Comparison of ENCODE assay signal across 25 cellular contexts in genomic region chr2:132449868-132450267, GRCh38. TPM values are rescaled to one million over a fixed set of nuclear protein-coding genes. Genes with fewer than 3 reads are reported as not detected.
DNase-seq lines count a peak whose midpoint lies in the region; ATAC-seq and TF ChIP-seq lines count a peak whose summit lies in the region.
"Had no signal": no experiment of that assay in that cellular context is flagged by ENCODE, and none has a peak within 500 bp of the region (broad histone marks: within the 10 kb centered on the region; RNA-seq: fewer than 3 reads in every experiment).

No MANE protein-coding gene starts in this region.

- H3F3A ChIP-seq in neural cell (ENCODE audit: insufficient read depth, low read length, poor library complexity, severe bottlenecking), result no peaks in the 10 kb centered on the region

- TF ChIP-seq CTCF in cardiac muscle cell (IDR thresholded peaks at IDR 0.05; ENCODE audit: low read depth, low read length) (no peak), neural cell (IDR thresholded peaks at IDR 0.05; ENCODE audit: poor library complexity, severe bottlenecking) (no peak)

- H3K79me2 ChIP-seq in neural cell (replicated peaks; ENCODE audit: insufficient read depth, low read length), result no peaks in the 10 kb centered on the region

- H3K4me1 ChIP-seq in cardiac muscle cell (ENCODE audit: low read depth) (peaks cover 58% of the 10 kb centered on the region), right cardiac atrium (ENCODE audit: control insufficient read depth, insufficient read depth, low read length) (no peaks in the 10 kb centered on the region)
- H3K4me1 ChIP-seq: BE2C had no signal

- no peaks in the 10 kb centered on the region for H3K9me3 ChIP-seq in cardiac muscle cell (ENCODE audit: low read depth)
- H3K9me3 ChIP-seq in right cardiac atrium (ENCODE audit: control insufficient read depth, low read length), result no peaks in the 10 kb centered on the region
- no peaks in the 10 kb centered on the region for H3K9me3 ChIP-seq in neural cell (ENCODE audit: low read length)
- H3K9me3 ChIP-seq: BE2C had no signal

- no peaks in the 10 kb centered on the region for H3K9me2 ChIP-seq in neural cell (ENCODE audit: insufficient read depth, low read length)

- H3K4me2 ChIP-seq in neural cell (ENCODE audit: low read length), result no peak overlapping the region
- H3K4me2 ChIP-seq: BLaER1 had no signal

- H3K4me3 ChIP-seq in cardiac muscle cell, result no peak overlapping the region
- no peak overlapping the region for H3K4me3 ChIP-seq in right cardiac atrium (ENCODE audit: low read length)
- no peak overlapping the region for H3K4me3 ChIP-seq in neural cell (ENCODE audit: low read length)
- H3K4me3 ChIP-seq: BLaER1, GM12878 had no signal

- H3K36me3 ChIP-seq in cardiac muscle cell (no peaks in the 10 kb centered on the region), neural cell (ENCODE audit: insufficient read depth, low read length) (no peaks in the 10 kb centered on the region)
- H3K36me3 ChIP-seq: BE2C, BLaER1 had no signal

- H3K27me3 ChIP-seq in cardiac muscle cell (no peaks in the 10 kb centered on the region), right cardiac atrium (ENCODE audit: control insufficient read depth, insufficient read depth) (no peaks in the 10 kb centered on the region), neural cell (ENCODE audit: insufficient read depth, low read depth, low read length) (no peaks in the 10 kb centered on the region)
- H3K27me3 ChIP-seq: BE2C, BLaER1 had no signal

- ATAC-seq in Right ventricle myocardium inferior (peak; percentile 52), right cardiac atrium (no peak), HG03045 (IDR thresholded peaks at IDR 0.05; ENCODE audit: unreplicated experiment) (no peak)
- ATAC-seq: GM12878 had no signal

- H3K9ac ChIP-seq in neural cell (ENCODE audit: low read length), result no peak overlapping the region
- H3K9ac ChIP-seq: BLaER1 had no signal

- no peak for TF ChIP-seq EP300 in neural cell (conservative IDR thresholded peaks at IDR 0.05; ENCODE audit: poor library complexity, severe bottlenecking)

- intact Hi-C loops in Right ventricle myocardium inferior (cut with DNase I) (no loop called here), cardiac septum (cut with DNase I) (no loop called here), right cardiac atrium (cut with DNase I) (no loop called here)

- DNase-seq in Right ventricle myocardium inferior (ENCODE audit: missing footprints), result no peak
- DNase-seq in cardiac septum (ENCODE audit: low spot score), result no peak
- no peak for DNase-seq in cardiac muscle cell (ENCODE audit: low read depth in 1 of 2, low spot score in 1 of 2)
- no peak for DNase-seq in right cardiac atrium
- DNase-seq in RPMI7951 (ENCODE audit: low read depth), result peak; percentile 22
- DNase-seq: 8988T; ACHN; BE2C; C1 segment of cervical spinal cord; CD4-positive, alpha-beta memory T cell; CD4-positive, CD25-positive, alpha-beta regulatory T cell; CD8-positive, alpha-beta memory T cell; COR-L47; DMS 273 treated with DMSO at 0.1 percent for 48 hours; DMS153; DMS53; DMS79; DND-41; EL; GDM1 had no signal

- no peak for TF ChIP-seq RAD21 in neural cell (conservative IDR thresholded peaks at IDR 0.05)

- no peaks in the 10 kb centered on the region for H4K20me1 ChIP-seq in neural cell (ENCODE audit: insufficient read depth)
- H4K20me1 ChIP-seq: BLaER1 had no signal

- WGBS in right cardiac atrium, result 58% methylated on average over 1 of the region's 1 CpG

- no peak overlapping the region for H2AFZ ChIP-seq in neural cell (ENCODE audit: low read depth, low read length)

- H3K27ac ChIP-seq in cardiac muscle cell (peak overlapping the region; percentile 97), right cardiac atrium (ENCODE audit: low read length) (no peak overlapping the region), neural cell (ENCODE audit: low read length) (peak overlapping the region; percentile 30)
- H3K27ac ChIP-seq: BLaER1 had no signal

TF ChIP-seq in neural cell, 6 proteins besides CTCF, POLR2A, EP300 and RAD21:
- TF ChIP-seq REST (IDR thresholded peaks at IDR 0.05; ENCODE audit: borderline replicate concordance) (no peak), POLR2AphosphoS5 (IDR thresholded peaks at IDR 0.05) (no peak), SMC3 (conservative IDR thresholded peaks at IDR 0.05; ENCODE audit: poor library complexity) (no peak), MXI1 (conservative IDR thresholded peaks at IDR 0.05; ENCODE audit: poor library complexity, severe bottlenecking) (no peak), TAF1 (IDR thresholded peaks at IDR 0.05; ENCODE audit: low read depth) (no peak), EZH2 (IDR thresholded peaks at IDR 0.05; ENCODE audit: borderline replicate concordance, insufficient read depth, low read length, poor library complexity, severe bottlenecking) (no peak)

RNA-seq across cellular contexts. Expression of gene GPR39, which starts 33.3 kb away (rescaled TPM):
- not detected for total RNA-seq in Right ventricle myocardium inferior
- not detected for total RNA-seq in cardiac septum
- total RNA-seq in cardiac muscle cell, result 7.3 and 10.9 TPM in 2 replicates
- 4.0 and 7.7 TPM in 2 replicates for polyA plus RNA-seq in cardiac muscle cell
- total RNA-seq in right cardiac atrium, result not detected
- polyA plus RNA-seq in right cardiac atrium, result not detected
- 36.0 and 39.9 TPM in 2 replicates for total RNA-seq in RPMI7951 (2014; rRNA removed; shearing (Covaris generic))
- polyA plus RNA-seq in neural cell, result 0.90 and 1.1 TPM in 2 replicates
- 0.93 and 1.2 TPM in 2 replicates for polyA minus RNA-seq in neural cell
- total RNA-seq: CD4-positive, alpha-beta memory T cell; CD4-positive, CD25-positive, alpha-beta regulatory T cell; CD8-positive, alpha-beta memory T cell had no signal
- polyA plus RNA-seq: CD14-positive monocyte; CD4-positive, alpha-beta memory T cell; CD4-positive, CD25-positive, alpha-beta regulatory T cell; CD8-positive, alpha-beta memory T cell had no signal
